In the genomic region with DNA sequence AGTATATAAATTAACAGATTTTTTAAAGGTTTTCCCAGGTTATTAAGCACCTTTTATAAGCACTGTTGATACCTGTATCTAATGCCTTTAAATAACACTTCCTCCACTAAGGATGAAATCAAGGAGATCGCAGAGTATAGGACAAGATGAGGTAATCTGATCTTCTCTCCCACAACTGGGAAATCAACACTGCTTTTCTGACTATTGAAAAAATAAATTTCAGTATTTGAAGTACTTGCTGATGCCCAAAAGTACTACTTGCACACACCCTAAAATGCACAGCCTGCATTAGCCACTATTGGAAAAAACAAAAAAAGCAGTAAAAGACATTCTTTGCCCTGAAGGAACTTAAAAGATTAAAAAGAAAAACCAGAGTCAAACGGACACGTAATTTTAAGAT, we compare ENCODE assay signal across 18 cellular contexts.
"Had no signal": no experiment of that assay in that cellular context is flagged by ENCODE, and none has a peak within 500 bp of the region (broad histone marks: within the 10 kb centered on the region; RNA-seq: fewer than 3 reads in every experiment).

No MANE protein-coding gene starts in this region.

- DNase-seq: activated CD4-positive, alpha-beta T cell treated with anti-CD3 and anti-CD28 coated beads, Interleukin-2, amount 50 U/mL, for 1 hour; activated CD4-positive, CD25-positive, alpha-beta regulatory T cell; activated effector memory CD4-positive, alpha-beta T cell treated with anti-CD3 and anti-CD28 coated beads, Interleukin-2, amount 50 U/mL, for 16 hours; activated naive CD8-positive, alpha-beta T cell treated with anti-CD3 and anti-CD28 coated beads, Interleukin-2, amount 50 U/mL, for 24 hours; activated T-cell treated with anti-CD3 and anti-CD28 coated beads for 4 hours; aorta; endodermal cell; gastrocnemius medialis; heart left ventricle; left cardiac atrium; lower lobe of right lung; midbrain; pancreas; sigmoid colon; stimulated activated CD4-positive, alpha-beta T cell treated with anti-CD3 and anti-CD28 coated beads, Interleukin-1b, Interleukin-23, amount 100 ng/mL, for 48 hours; SW 1271 had no signal

- H3K27me3 ChIP-seq: gastrocnemius medialis, heart left ventricle, pancreas, sigmoid colon had no signal

- H3K27ac Mint-ChIP-seq: endodermal cell; T-helper 2 cell treated with Interferon-gamma antibody and Interleukin-4, amounts not matched to agents 5 μg/mL and 100 μg/mL, for 36 hours had no signal

- ATAC-seq: activated naive CD8-positive, alpha-beta T cell treated with anti-CD3 and anti-CD28 coated beads, Interleukin-2, amount 50 U/mL, for 24 hours; gastrocnemius medialis; heart left ventricle; left cardiac atrium; lower lobe of right lung had no signal

- H3K27me3 Mint-ChIP-seq: activated naive CD8-positive, alpha-beta T cell treated with anti-CD3 and anti-CD28 coated beads, Interleukin-2, amount 50 U/mL, for 24 hours had no signal

- H3K9me3 ChIP-seq: gastrocnemius medialis, heart left ventricle, lower lobe of right lung, pancreas, sigmoid colon, thoracic aorta had no signal

- H3K4me3 Mint-ChIP-seq: activated naive CD8-positive, alpha-beta T cell treated with anti-CD3 and anti-CD28 coated beads, Interleukin-2, amount 50 U/mL, for 24 hours; endodermal cell; T-helper 2 cell treated with Interferon-gamma antibody and Interleukin-4, amounts not matched to agents 5 μg/mL and 100 μg/mL, for 36 hours had no signal

- H3K4me3 ChIP-seq: gastrocnemius medialis, heart left ventricle, lower lobe of right lung, pancreas, sigmoid colon, thoracic aorta had no signal

- H3K9me3 Mint-ChIP-seq: activated naive CD8-positive, alpha-beta T cell treated with anti-CD3 and anti-CD28 coated beads, Interleukin-2, amount 50 U/mL, for 24 hours; endodermal cell; T-helper 2 cell treated with Interferon-gamma antibody and Interleukin-4, amounts not matched to agents 5 μg/mL and 100 μg/mL, for 36 hours had no signal

- FAIRE-seq: pancreas had no signal

- H3K36me3 ChIP-seq: gastrocnemius medialis, pancreas, sigmoid colon, thoracic aorta had no signal

- H3K27ac ChIP-seq: gastrocnemius medialis, heart left ventricle, lower lobe of right lung, pancreas, sigmoid colon, thoracic aorta had no signal
